Comparison of ENCODE assay signal across 12 cellular contexts in the genomic region with DNA sequence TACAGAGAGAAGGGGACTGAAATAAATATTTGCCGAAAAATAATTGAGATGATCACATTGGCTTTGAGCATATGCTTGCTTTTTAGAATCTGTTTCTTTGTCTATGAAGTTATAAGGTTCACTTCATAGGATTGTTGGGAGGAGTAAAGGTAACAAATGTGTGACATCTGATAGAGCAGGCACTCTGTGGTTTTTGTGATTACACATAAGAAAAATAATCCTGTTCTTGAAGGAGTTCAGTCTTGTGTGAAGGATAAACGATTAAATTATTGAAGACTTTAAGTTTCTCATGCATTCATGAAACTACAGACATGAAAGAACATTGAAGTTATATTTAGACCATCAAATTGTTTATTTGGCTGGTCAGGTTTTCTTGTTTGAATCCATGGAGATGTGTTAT.
DNase-seq lines count a peak whose midpoint lies in the region; ATAC-seq and FAIRE-seq lines count a peak whose summit lies in the region.
"Had no signal": no experiment of that assay in that cellular context is flagged by ENCODE, and none has a peak within 500 bp of the region (broad histone marks: within the 10 kb centered on the region; RNA-seq: fewer than 3 reads in every experiment).

No MANE protein-coding gene starts in this region.

- H3K4me2 ChIP-seq in BLaER1, result peak overlapping the region; percentile 37

- no peak overlapping the region for H3K27ac ChIP-seq in BLaER1
- H3K27ac ChIP-seq in muscle layer of duodenum (ENCODE audit: low read length), result peak overlapping the region; percentile 64

- H3K4me1 ChIP-seq in BLaER1, result peaks cover 15% of the 10 kb centered on the region
- peaks cover 4 to 24% of the 10 kb centered on the region in 2 donors for H3K4me1 ChIP-seq in muscle layer of duodenum (ENCODE audit: control insufficient read depth in 1 of 2, insufficient read depth in 2 of 2, low read length in 2 of 2)

- no peak overlapping the region for H3K9ac ChIP-seq in BLaER1

- peaks cover 54% of the 10 kb centered on the region for H3K36me3 ChIP-seq in BLaER1
- no peaks in the 10 kb centered on the region for H3K36me3 ChIP-seq in muscle layer of duodenum (ENCODE audit: control insufficient read depth in 1 of 2, insufficient read depth in 2 of 2, low read length in 2 of 2)

- H3K9me3 ChIP-seq in BLaER1 (peaks cover 10% of the 10 kb centered on the region), muscle layer of duodenum (ENCODE audit: control insufficient read depth in 1 of 2, low read length in 2 of 2) (no peaks in the 10 kb centered on the region)
- H3K9me3 ChIP-seq: lower lobe of right lung had no signal

- ATAC-seq in HG03159 (IDR thresholded peaks at IDR 0.05; ENCODE audit: unreplicated experiment), result no peak

- peaks cover 47% of the 10 kb centered on the region for H4K20me1 ChIP-seq in BLaER1

- no peak for DNase-seq in GM18507 (ENCODE audit: extremely low spot score, insufficient read length, low read depth)
- peak; percentile 29 for DNase-seq in amniotic epithelial cell (ENCODE audit: low read depth)
- DNase-seq in RKO (ENCODE audit: low spot score), result no peak
- no peak for DNase-seq in stimulated activated CD4-positive, alpha-beta T cell treated with anti-CD3 and anti-CD28 coated beads, Interleukin-1b, Interleukin-23, amount 100 ng/mL, for 48 hours
- DNase-seq in HK-2 (ENCODE audit: unreplicated experiment), result no peak
- DNase-seq: DMS 273 treated with DMSO at 0.1 percent for 48 hours, foreskin fibroblast, lower lobe of right lung, NCI-H2081 treated with DMSO at 0.1 percent for 48 hours had no signal

- no peak overlapping the region for H3K4me3 ChIP-seq in BLaER1
- no peak overlapping the region for H3K4me3 ChIP-seq in muscle layer of duodenum (ENCODE audit: low read depth in 1 of 2, low read length in 2 of 2)

- peak; percentile 35 for FAIRE-seq in GM18507 (lab: Jason Lieb, UNC)

- H3K27me3 ChIP-seq in BLaER1 (no peaks in the 10 kb centered on the region), muscle layer of duodenum (ENCODE audit: low read depth, low read length) (no peaks in the 10 kb centered on the region)
